10 cellular contexts compared by ENCODE assay signal in genomic region chr4:8320386-8320750, GRCh38. TPM values are rescaled to one million over a fixed set of nuclear protein-coding genes. Genes with fewer than 3 reads are reported as not detected.
DNase-seq lines count a peak whose midpoint lies in the region; ATAC-seq and TF ChIP-seq lines count a peak whose summit lies in the region.
"Had no signal": no experiment of that assay in that cellular context is flagged by ENCODE, and none has a peak within 500 bp of the region (broad histone marks: within the 10 kb centered on the region; RNA-seq: fewer than 3 reads in every experiment).

No MANE protein-coding gene starts in this region.

- DNase-seq in G401 (ENCODE audit: low spot score) (peak; percentile 8), prostate gland (ENCODE audit: low spot score) (no peak), GF-D8 (lab: John Stamatoyannopoulos, UW) (no peak), glutamatergic neuron (no peak)
- DNase-seq: activated naive CD8-positive, alpha-beta T cell treated with anti-CD3 and anti-CD28 coated beads, Interleukin-2, amount 50 U/mL, for 24 hours had no signal

- H3K27me3 ChIP-seq in OCI-LY3 (ENCODE audit: low read depth, low read length) (0 out of 2 replicates have a peak, but pooled peaks cover 1% of the 10 kb centered on the region), gastroesophageal sphincter (no peaks in the 10 kb centered on the region), prostate gland (replicated peaks; ENCODE audit: insufficient read depth) (no peaks in the 10 kb centered on the region)

- H3K9ac ChIP-seq in OCI-LY3 (ENCODE audit: low read length): no peak overlapping the region

- no peak for TF ChIP-seq EP300 in gastroesophageal sphincter (IDR thresholded peaks at IDR 0.05)

- H3K4me1 Mint-ChIP-seq in glutamatergic neuron (ENCODE audit: low read depth, unreplicated experiment): peaks cover 8% of the 10 kb centered on the region
- H3K4me1 Mint-ChIP-seq: activated naive CD8-positive, alpha-beta T cell treated with anti-CD3 and anti-CD28 coated beads, Interleukin-2, amount 50 U/mL, for 24 hours had no signal

- TF ChIP-seq POLR2A in gastroesophageal sphincter (IDR thresholded peaks at IDR 0.05) (no peak), prostate gland (IDR thresholded peaks at IDR 0.05) (no peak)

- no peak overlapping the region for H3K4me3 Mint-ChIP-seq in glutamatergic neuron (ENCODE audit: unreplicated experiment)
- H3K4me3 Mint-ChIP-seq: activated naive CD8-positive, alpha-beta T cell treated with anti-CD3 and anti-CD28 coated beads, Interleukin-2, amount 50 U/mL, for 24 hours had no signal

- intact Hi-C loops in prostate gland (cut with DNase I): no loop called here

- H2AFZ ChIP-seq in OCI-LY3 (ENCODE audit: low read depth, low read length): no peak overlapping the region

- no peaks in the 10 kb centered on the region for H3K36me3 ChIP-seq in OCI-LY3 (replicated peaks; ENCODE audit: low read depth, low read length)
- no peaks in the 10 kb centered on the region for H3K36me3 ChIP-seq in gastroesophageal sphincter
- H3K36me3 ChIP-seq in prostate gland: no peaks in the 10 kb centered on the region
- H3K36me3 ChIP-seq: thoracic aorta had no signal

- TF ChIP-seq CTCF in OCI-LY3 (IDR thresholded peaks at IDR 0.05; ENCODE audit: low read depth, low read length) (peak; percentile 43), gastroesophageal sphincter (IDR thresholded peaks at IDR 0.05) (peak in 1 of 4 experiments; percentile 22), prostate gland (IDR thresholded peaks at IDR 0.05) (no peak), glutamatergic neuron (IDR thresholded peaks at IDR 0.05; ENCODE audit: partially characterized antibody, unreplicated experiment) (no peak)

- no peak overlapping the region for H3K4me2 ChIP-seq in OCI-LY3 (ENCODE audit: low read length)

- H3K79me2 ChIP-seq in OCI-LY3 (ENCODE audit: low read length): no peaks in the 10 kb centered on the region

- H3K9me3 Mint-ChIP-seq in glutamatergic neuron (ENCODE audit: unreplicated experiment): no peaks in the 10 kb centered on the region
- H3K9me3 Mint-ChIP-seq: activated naive CD8-positive, alpha-beta T cell treated with anti-CD3 and anti-CD28 coated beads, Interleukin-2, amount 50 U/mL, for 24 hours had no signal

- no peak overlapping the region for H3K4me3 ChIP-seq in OCI-LY3 (ENCODE audit: low read length)
- H3K4me3 ChIP-seq in gastroesophageal sphincter: no peak overlapping the region
- H3K4me3 ChIP-seq in prostate gland: no peak overlapping the region
- H3K4me3 ChIP-seq: thoracic aorta had no signal

- H3K27ac ChIP-seq in OCI-LY3 (ENCODE audit: low read length) (no peak overlapping the region), gastroesophageal sphincter (peak overlapping the region; percentile 74 to 88 (median 87)), prostate gland (peak overlapping the region; percentile 63)

- H4K20me1 ChIP-seq in OCI-LY3 (ENCODE audit: insufficient read depth, low read length): no peaks in the 10 kb centered on the region

- no peak for ATAC-seq in gastroesophageal sphincter
- no peak for ATAC-seq in HG03135 (IDR thresholded peaks at IDR 0.05; ENCODE audit: unreplicated experiment)
- no peak for ATAC-seq in GM19463 (IDR thresholded peaks at IDR 0.05; ENCODE audit: unreplicated experiment)
- ATAC-seq: activated naive CD8-positive, alpha-beta T cell treated with anti-CD3 and anti-CD28 coated beads, Interleukin-2, amount 50 U/mL, for 24 hours had no signal

- H3K9me3 ChIP-seq in OCI-LY3 (ENCODE audit: insufficient read depth, low read length): no peaks in the 10 kb centered on the region
- peaks cover 0 to 14% (median 0%) of the 10 kb centered on the region in 3 donors for H3K9me3 ChIP-seq in gastroesophageal sphincter
- H3K9me3 ChIP-seq in prostate gland: no peaks in the 10 kb centered on the region
- H3K9me3 ChIP-seq: thoracic aorta had no signal

- peaks cover 2% of the 10 kb centered on the region for H3K27me3 Mint-ChIP-seq in glutamatergic neuron (ENCODE audit: unreplicated experiment)
- H3K27me3 Mint-ChIP-seq: activated naive CD8-positive, alpha-beta T cell treated with anti-CD3 and anti-CD28 coated beads, Interleukin-2, amount 50 U/mL, for 24 hours had no signal

- in situ Hi-C loops in G401 (cut with HindIII; ENCODE audit: low sequenced_read_pairs): no loop called here

- H3K27ac Mint-ChIP-seq in glutamatergic neuron (ENCODE audit: unreplicated experiment): no peak overlapping the region
- H3K27ac Mint-ChIP-seq: activated naive CD8-positive, alpha-beta T cell treated with anti-CD3 and anti-CD28 coated beads, Interleukin-2, amount 50 U/mL, for 24 hours had no signal

- 20 to 40% methylated on average over 1 of the region's 2 CpGs for WGBS in gastroesophageal sphincter (ENCODE audit: low coverage in 1 of 2), 2 donors
- WGBS in prostate gland: 81% methylated on average over 2 of the region's 2 CpGs

- H3K36me3 Mint-ChIP-seq in glutamatergic neuron (ENCODE audit: unreplicated experiment): no peaks in the 10 kb centered on the region

- H3K4me1 ChIP-seq in OCI-LY3 (ENCODE audit: low read length) (no peaks in the 10 kb centered on the region), gastroesophageal sphincter (peaks cover 7 to 48% (median 22%) of the 10 kb centered on the region in 3 donors), prostate gland (replicated peaks) (no peaks in the 10 kb centered on the region)

RNA-seq across cellular contexts. Expression of gene HTRA3, which starts 50.8 kb away (rescaled TPM):
- total RNA-seq in G401 (2014; rRNA removed; shearing (Covaris generic)): 0.14 TPM in 1 of 2 replicates, not detected in the other
- 10 to 100 TPM; 30.2 to 80.5 (median 59.9) TPM for total RNA-seq in gastroesophageal sphincter
- total RNA-seq in prostate gland: 10 to 100 TPM in 1 of 2 donors, 1 to 10 TPM in 1; 6.0 to 18.9 TPM
- 0.64 TPM for total RNA-seq in glutamatergic neuron (ENCODE audit: unreplicated experiment)
